20 cellular contexts compared by ENCODE assay signal in genomic region chr3:43353923-43354670, GRCh38.
DNase-seq lines count a peak whose midpoint lies in the region; ATAC-seq and TF ChIP-seq lines count a peak whose summit lies in the region.
"Had no signal": no experiment of that assay in that cellular context is flagged by ENCODE, and none has a peak within 500 bp of the region (broad histone marks: within the 10 kb centered on the region; RNA-seq: fewer than 3 reads in every experiment).

No MANE protein-coding gene starts in this region.

- peaks cover 19% of the 10 kb centered on the region for H3K36me3 ChIP-seq in adipocyte (ENCODE audit: control insufficient read depth, insufficient read depth, low read length, severe bottlenecking)
- H3K36me3 ChIP-seq in subcutaneous abdominal adipose tissue (ENCODE audit: control insufficient read depth in 5 of 5, insufficient read depth in 5 of 5, low read length in 5 of 5): peaks cover 18 to 23% (median 21%) of the 10 kb centered on the region in 5 donors
- H3K36me3 ChIP-seq: HAP-1 had no signal

- H3K4me1 ChIP-seq in adipocyte (ENCODE audit: control insufficient read depth, insufficient read depth, low read length) (peaks cover 5% of the 10 kb centered on the region), subcutaneous abdominal adipose tissue (ENCODE audit: control insufficient read depth in 5 of 5, insufficient read depth in 5 of 5, low read length in 5 of 5) (peaks cover 0 to 14% (median 10%) of the 10 kb centered on the region in 5 donors)
- H3K4me1 ChIP-seq: A549, HAP-1 had no signal

- no peak for ATAC-seq in natural killer cell
- no peak for ATAC-seq in natural killer cell treated with Interleukin-12 subunit alpha and Interleukin-12 subunit beta and Interleukin-15 and Interleukin-18, amount 100 ng/mL, for 72 hours
- ATAC-seq: A549, Panc1 had no signal

- peaks cover 14 to 25% of the 10 kb centered on the region in 2 donors for H3K9me3 Mint-ChIP-seq in natural killer cell
- peaks cover 32% of the 10 kb centered on the region for H3K9me3 Mint-ChIP-seq in natural killer cell treated with Interleukin-12 subunit alpha and Interleukin-12 subunit beta and Interleukin-15 and Interleukin-18, amount 100 ng/mL, for 72 hours

- H3K27ac Mint-ChIP-seq in natural killer cell: peak overlapping the region; percentile 47 to 62
- H3K27ac Mint-ChIP-seq in natural killer cell treated with Interleukin-12 subunit alpha and Interleukin-12 subunit beta and Interleukin-15 and Interleukin-18, amount 100 ng/mL, for 72 hours: no peak overlapping the region

- peak overlapping the region; percentile 55 for H3K27ac ChIP-seq in subcutaneous abdominal adipose tissue (ENCODE audit: low read depth, low read length)
- H3K27ac ChIP-seq: A549; BLaER1 treated with 17β-estradiol and CSF1 and Interleukin-3, amounts not matched to agents 10 nM and 100 nM had no signal

- intact Hi-C loops in natural killer cell (cut with micrococcal nuclease): no loop called here

- H3K9ac ChIP-seq in adipocyte (ENCODE audit: low read length): no peak overlapping the region
- H3K9ac ChIP-seq in subcutaneous abdominal adipose tissue (ENCODE audit: low read length in 5 of 5): no peak overlapping the region
- H3K9ac ChIP-seq: BLaER1 treated with 17β-estradiol and CSF1 and Interleukin-3, amounts not matched to agents 10 nM and 100 nM had no signal

- H3K36me3 Mint-ChIP-seq in natural killer cell: peaks cover 60% of the 10 kb centered on the region
- H3K36me3 Mint-ChIP-seq in natural killer cell treated with Interleukin-12 subunit alpha and Interleukin-12 subunit beta and Interleukin-15 and Interleukin-18, amount 100 ng/mL, for 72 hours: peaks cover 66% of the 10 kb centered on the region

- H3K27me3 ChIP-seq in adipocyte (replicated peaks; ENCODE audit: control insufficient read depth, insufficient read depth, low read length) (no peaks in the 10 kb centered on the region), subcutaneous abdominal adipose tissue (ENCODE audit: control insufficient read depth in 5 of 5, insufficient read depth in 4 of 5, low read length in 5 of 5) (no peaks in the 10 kb centered on the region)
- H3K27me3 ChIP-seq: BLaER1 treated with 17β-estradiol and CSF1 and Interleukin-3, amounts not matched to agents 10 nM and 100 nM had no signal

- no peak for TF ChIP-seq CTCF in natural killer cell (IDR thresholded peaks at IDR 0.05)

- H3K9me3 ChIP-seq in adipocyte (ENCODE audit: control insufficient read depth, low read length) (peaks cover 32% of the 10 kb centered on the region), subcutaneous abdominal adipose tissue (ENCODE audit: control insufficient read depth in 5 of 5, low read length in 5 of 5) (peaks cover 16 to 31% (median 30%) of the 10 kb centered on the region in 5 donors)
- H3K9me3 ChIP-seq: HAP-1 had no signal

- no peaks in the 10 kb centered on the region for H3K27me3 Mint-ChIP-seq in natural killer cell (ENCODE audit: low read depth in 2 of 2)
- no peaks in the 10 kb centered on the region for H3K27me3 Mint-ChIP-seq in natural killer cell treated with Interleukin-12 subunit alpha and Interleukin-12 subunit beta and Interleukin-15 and Interleukin-18, amount 100 ng/mL, for 72 hours

- no peak for DNase-seq in natural killer cell
- no peak for DNase-seq in natural killer cell treated with Interleukin-12 subunit alpha and Interleukin-12 subunit beta and Interleukin-15 and Interleukin-18, amount 100 ng/mL, for 72 hours (ENCODE audit: low spot score)
- DNase-seq in adipocyte (ENCODE audit: low read depth): peak; percentile 14
- DNase-seq in iris pigment epithelial cell (ENCODE audit: low read depth): peak; percentile 36
- no peak for DNase-seq in NCI-H82 (lab: John Stamatoyannopoulos, UW)
- DNase-seq in activated CD8-positive, alpha-beta memory T cell treated with anti-CD3 and anti-CD28 coated beads for 24 hours: no peak
- DNase-seq in NCI-H187 treated with DMSO at 0.1 percent for 48 hours (lab: John Stamatoyannopoulos, UW): no peak
- DNase-seq: COR-L47, DMS53, Karpas-422, MM.1S, NCI-H1417, NCI-H2029, NCI-H2171 treated with DMSO at 0.1 percent for 48 hours, NCI-H774 had no signal

- no peak overlapping the region for H3K4me3 Mint-ChIP-seq in natural killer cell
- no peak overlapping the region for H3K4me3 Mint-ChIP-seq in natural killer cell treated with Interleukin-12 subunit alpha and Interleukin-12 subunit beta and Interleukin-15 and Interleukin-18, amount 100 ng/mL, for 72 hours

- peaks cover 44 to 48% of the 10 kb centered on the region in 2 donors for H3K4me1 Mint-ChIP-seq in natural killer cell
- H3K4me1 Mint-ChIP-seq in natural killer cell treated with Interleukin-12 subunit alpha and Interleukin-12 subunit beta and Interleukin-15 and Interleukin-18, amount 100 ng/mL, for 72 hours (ENCODE audit: low read depth in 2 of 2): peaks cover 23 to 24% of the 10 kb centered on the region in 2 donors

- H3K4me3 ChIP-seq in adipocyte (ENCODE audit: low read length) (no peak overlapping the region), subcutaneous abdominal adipose tissue (ENCODE audit: low read depth in 1 of 5, low read length in 5 of 5) (no peak overlapping the region)
- H3K4me3 ChIP-seq: A549; BLaER1 treated with 17β-estradiol and CSF1 and Interleukin-3, amounts not matched to agents 10 nM and 100 nM; HAP-1 had no signal

Comparison
In these comparisons a context has a peak if more than half of its experiments do, and no peak if none do; other contexts are left out.
1. H3K27ac Mint-ChIP-seq: peak in natural killer cell (2 of 2); none in natural killer cell treated with Interleukin-12 subunit alpha and Interleukin-12 subunit beta and Interleukin-15 and Interleukin-18, amount 100 ng/mL, for 72 hours (0 of 2).
2. DNase-seq: peak in adipocyte (single experiment) and iris pigment epithelial cell (single experiment); none in natural killer cell (single experiment), natural killer cell treated with Interleukin-12 subunit alpha and Interleukin-12 subunit beta and Interleukin-15 and Interleukin-18, amount 100 ng/mL, for 72 hours (single experiment), NCI-H82 (single experiment), activated CD8-positive, alpha-beta memory T cell treated with anti-CD3 and anti-CD28 coated beads for 24 hours (single experiment) and NCI-H187 treated with DMSO at 0.1 percent for 48 hours (single experiment).